Comparison of ENCODE assay signal across 8 cellular contexts in the genomic region with DNA sequence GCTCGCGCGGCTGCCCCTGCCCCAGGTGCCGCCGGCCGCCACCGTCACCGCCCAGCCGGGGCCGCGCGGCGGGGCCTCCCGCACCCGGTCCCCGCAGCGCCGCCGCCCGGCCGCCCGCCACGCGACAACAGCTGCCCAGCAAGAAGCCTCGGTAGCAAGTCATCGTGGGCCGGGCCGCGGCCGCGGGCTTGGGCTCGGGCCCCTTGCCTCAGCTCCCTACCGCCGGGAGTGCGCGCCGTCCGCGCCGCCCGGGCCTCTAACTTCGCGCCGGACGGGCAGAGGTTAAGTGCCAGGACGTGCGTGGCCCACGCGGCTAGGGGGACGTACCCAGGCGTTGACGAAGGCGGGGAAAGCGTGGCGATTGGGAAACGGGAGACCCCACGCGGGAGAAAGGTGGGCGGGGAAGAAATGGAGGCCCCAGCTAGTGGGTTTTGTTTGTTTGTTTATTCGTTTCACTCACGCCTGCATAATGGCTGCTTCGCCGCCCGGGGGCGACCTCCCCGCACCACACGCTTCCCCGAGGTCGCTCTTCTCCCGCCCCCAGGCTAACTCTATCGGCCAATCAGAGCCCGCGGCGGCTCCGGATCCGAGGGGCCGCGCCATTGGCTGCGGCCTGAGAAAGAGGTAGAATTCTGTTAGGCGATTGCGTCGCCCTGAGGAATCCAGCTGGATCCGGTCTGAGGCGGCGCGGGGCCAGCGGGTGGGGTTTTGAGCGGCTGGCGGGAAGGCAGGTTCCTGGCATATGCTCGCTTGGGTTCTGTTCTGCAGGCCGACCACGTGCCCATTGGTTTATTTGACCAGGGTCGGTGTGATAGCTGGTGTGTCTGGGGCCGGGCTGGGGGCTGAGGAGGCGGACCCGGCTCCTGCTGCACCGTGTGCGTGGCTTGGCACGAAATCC. TPM values are rescaled to one million over a fixed set of nuclear protein-coding genes. Genes with fewer than 3 reads are reported as not detected.
DNase-seq lines count a peak whose midpoint lies in the region; ATAC-seq and TF ChIP-seq lines count a peak whose summit lies in the region.

A gene with protein sequence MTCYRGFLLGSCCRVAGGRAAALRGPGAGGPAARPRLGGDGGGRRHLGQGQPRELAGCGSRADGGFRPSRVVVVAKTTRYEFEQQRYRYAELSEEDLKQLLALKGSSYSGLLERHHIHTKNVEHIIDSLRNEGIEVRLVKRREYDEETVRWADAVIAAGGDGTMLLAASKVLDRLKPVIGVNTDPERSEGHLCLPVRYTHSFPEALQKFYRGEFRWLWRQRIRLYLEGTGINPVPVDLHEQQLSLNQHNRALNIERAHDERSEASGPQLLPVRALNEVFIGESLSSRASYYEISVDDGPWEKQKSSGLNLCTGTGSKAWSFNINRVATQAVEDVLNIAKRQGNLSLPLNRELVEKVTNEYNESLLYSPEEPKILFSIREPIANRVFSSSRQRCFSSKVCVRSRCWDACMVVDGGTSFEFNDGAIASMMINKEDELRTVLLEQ (minus strand): TSS at position 290 of the 898 bp plus-strand sequence. CDS start 127 bp downstream, at position 163.

- in situ Hi-C loops in astrocyte of the cerebellum (cut with HindIII; ENCODE audit: low sequenced_read_pairs), result no loop called here

- no peaks in the 10 kb centered on the region for H3K9me3 ChIP-seq in aorta (ENCODE audit: control insufficient read depth, low read length)

- H3K36me3 ChIP-seq in rectal smooth muscle tissue (ENCODE audit: control insufficient read depth, insufficient read depth, low read length) (no peaks in the 10 kb centered on the region), aorta (ENCODE audit: control insufficient read depth in 1 of 2, insufficient read depth in 2 of 2, low read length in 1 of 2) (no peaks in the 10 kb centered on the region)

- H3K4me3 ChIP-seq in astrocyte of the cerebellum (ENCODE audit: low read depth, low read length) (peak within 1 kb of the TSS; percentile 74), rectal smooth muscle tissue (ENCODE audit: low read length) (peak within 1 kb of the TSS; percentile 84), aorta (ENCODE audit: low read length in 2 of 2) (peak within 1 kb of the TSS; percentile 65 to 68)

- ATAC-seq in GM18508 (IDR thresholded peaks at IDR 0.05; ENCODE audit: insufficient read depth, unreplicated experiment), result peak; percentile 91
- ATAC-seq in HG03025 (IDR thresholded peaks at IDR 0.05; ENCODE audit: low FRiP score, unreplicated experiment), result peak; percentile 89
- ATAC-seq in aorta (ENCODE audit: low FRiP score), result peak; percentile 96

- H3K27me3 ChIP-seq in rectal smooth muscle tissue (ENCODE audit: control insufficient read depth, insufficient read depth, low read length), result no peaks in the 10 kb centered on the region
- no peaks in the 10 kb centered on the region for H3K27me3 ChIP-seq in aorta (ENCODE audit: control insufficient read depth in 1 of 2, insufficient read depth in 2 of 2, low read length in 1 of 2)

- H3K9ac ChIP-seq in rectal smooth muscle tissue (ENCODE audit: low read length), result peak within 1 kb of the TSS; percentile 91

- peaks cover 20% of the 10 kb centered on the region for H3K4me1 ChIP-seq in rectal smooth muscle tissue (ENCODE audit: control insufficient read depth, insufficient read depth, low read length)
- peaks cover 2 to 8% of the 10 kb centered on the region in 2 donors for H3K4me1 ChIP-seq in aorta (ENCODE audit: control insufficient read depth in 1 of 2, insufficient read depth in 2 of 2, low read length in 2 of 2)

- intact Hi-C loops in aorta (cut with DNase I), result loop anchor here (10.0 kb wide), 2 partner anchors 63 to 453 kb away; a partner anchor contains a TSS

- WGBS in aorta, 2 donors, result 0% methylated on average over 94 to 99 of the region's 99 CpGs

- DNase-seq in NCI-H2029 treated with DMSO at 0.1 percent for 48 hours (lab: John Stamatoyannopoulos, UW) (peak; percentile 79), T-helper 9 cell (peak; percentile 87), astrocyte of the cerebellum (ENCODE audit: low read depth) (peak; percentile 91), hepatic stellate cell (ENCODE audit: low spot score) (peak; percentile 95), aorta (peak; percentile 98)

- TF ChIP-seq CTCF in astrocyte of the cerebellum (IDR thresholded peaks at IDR 0.05; ENCODE audit: low read depth, low read length, missing control alignments), result peak; percentile 57

- peak within 1 kb of the TSS; percentile 96 for H3K27ac ChIP-seq in rectal smooth muscle tissue (ENCODE audit: low read depth, low read length)
- H3K27ac ChIP-seq in aorta (ENCODE audit: low read depth in 1 of 2, low read length in 2 of 2), result peak within 1 kb of the TSS; percentile 79 to 81

RNA-seq across cellular contexts. Expression of the gene that starts here (rescaled TPM):
- 10 to 100 TPM; 26.6 to 32.0 TPM for total RNA-seq in aorta
- 10 to 100 TPM; 17.4 to 23.3 TPM for polyA plus RNA-seq in aorta

Comparison
In these comparisons a context has a peak if more than half of its experiments do, and no peak if none do; other contexts are left out.
1. Peak in every context shown above with its lines: DNase-seq, ATAC-seq, H3K4me3 ChIP-seq and H3K27ac ChIP-seq.